Comparison of ENCODE assay signal across 9 cellular contexts in the genomic region with DNA sequence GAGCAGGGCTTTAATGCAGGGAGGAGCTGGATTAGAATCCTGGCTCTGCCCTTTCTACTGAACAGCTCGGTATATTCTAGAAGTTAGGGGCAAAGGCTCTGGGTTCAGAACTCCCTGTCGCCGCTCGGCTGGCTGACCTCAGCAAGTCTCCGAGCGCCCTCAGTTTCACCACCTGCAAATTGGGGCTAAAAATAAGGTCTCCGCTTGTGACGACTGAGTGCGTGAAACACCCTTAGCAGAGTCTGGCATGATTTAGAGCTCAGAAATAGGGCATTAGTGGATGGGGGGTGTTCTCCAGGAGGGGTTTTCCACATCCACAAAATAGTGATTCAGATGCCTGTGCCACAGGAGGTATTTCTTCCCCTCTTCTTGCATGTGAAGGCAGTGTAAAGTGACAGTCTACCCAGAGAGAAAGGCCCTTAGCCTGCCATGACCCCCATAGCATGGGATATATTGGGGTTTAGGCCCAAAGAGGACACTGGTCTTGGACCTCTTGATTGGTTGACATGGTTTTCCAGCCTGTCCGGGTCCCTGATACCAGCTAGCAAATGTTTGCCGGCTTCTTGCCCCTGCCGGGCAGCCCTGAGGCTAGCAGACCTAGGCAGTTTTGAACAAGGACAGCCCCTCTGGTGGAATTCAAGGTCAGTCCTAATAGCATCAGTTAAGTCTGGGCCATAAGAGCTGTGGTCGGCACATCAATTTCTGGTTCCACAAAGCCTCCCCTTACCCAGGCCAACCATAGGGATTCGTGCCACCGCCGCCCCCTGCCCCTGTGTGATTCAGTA. TPM values are rescaled to one million over a fixed set of nuclear protein-coding genes. Genes with fewer than 3 reads are reported as not detected.
DNase-seq lines count a peak whose midpoint lies in the region; ATAC-seq, FAIRE-seq and TF ChIP-seq lines count a peak whose summit lies in the region.
"Had no signal": no experiment of that assay in that cellular context is flagged by ENCODE, and none has a peak within 500 bp of the region (broad histone marks: within the 10 kb centered on the region; RNA-seq: fewer than 3 reads in every experiment).

No MANE protein-coding gene starts in this region.

- H3K4me1 ChIP-seq in SJSA1 (replicated peaks) (peaks cover 34% of the 10 kb centered on the region), sigmoid colon (peaks cover 0 to 59% (median 53%) of the 10 kb centered on the region in 4 donors)

- TF ChIP-seq POLR2A in GM12891 (IDR thresholded peaks at IDR 0.05; ENCODE audit: low read depth, low read length) (no peak), sigmoid colon (IDR thresholded peaks at IDR 0.05) (no peak)

- H3K36me3 ChIP-seq in SJSA1 (peaks cover 22% of the 10 kb centered on the region), sigmoid colon (no peaks in the 10 kb centered on the region)

- no peak for TF ChIP-seq EP300 in sigmoid colon (IDR thresholded peaks at IDR 0.05)

- H3K27me3 ChIP-seq in SJSA1 (replicated peaks) (no peaks in the 10 kb centered on the region), sigmoid colon (no peaks in the 10 kb centered on the region)

- H3K4me3 ChIP-seq in SJSA1 (peak overlapping the region; percentile 89), fibroblast of villous mesenchyme (ENCODE audit: low read depth, low read length) (peak overlapping the region; percentile 91), sigmoid colon (peak overlapping the region; percentile 87 to 96 (median 94))

- intact Hi-C loops in sigmoid colon (cut with DNase I) = loop anchor here (2.0 kb wide), 1 partner anchor 59 kb away; no protein-coding TSS in a partner anchor

- H3K9me3 ChIP-seq in SJSA1 (replicated peaks) (no peaks in the 10 kb centered on the region), sigmoid colon (no peaks in the 10 kb centered on the region)

- no peak for TF ChIP-seq CTCF in fibroblast of villous mesenchyme (IDR thresholded peaks at IDR 0.05; ENCODE audit: insufficient read depth, low read depth, low read length)
- no peak for TF ChIP-seq CTCF in sigmoid colon (IDR thresholded peaks at IDR 0.05)

- H3K27ac ChIP-seq in SJSA1 (no peak overlapping the region), sigmoid colon (peak overlapping the region; percentile 86 to 96 (median 92))

- ATAC-seq in GM21360 (IDR thresholded peaks at IDR 0.05; ENCODE audit: unreplicated experiment) = no peak

- WGBS in sigmoid colon, 2 donors = 62 to 73% methylated on average over 16 of the region's 16 CpGs

- FAIRE-seq in GM12891 (lab: Jason Lieb, UNC) = peak; percentile 20
- FAIRE-seq: islet of Langerhans had no signal

- DNase-seq in GM12891 (ENCODE audit: insufficient read length, low spot score) (no peak), SJSA1 (ENCODE audit: low read depth in 1 of 2, low spot score in 2 of 2) (no peak), fibroblast of villous mesenchyme (ENCODE audit: low read depth) (no peak), sigmoid colon (no peak), HK-2 (ENCODE audit: unreplicated experiment) (no peak), NCI-H1436 treated with DMSO at 0.1 percent for 48 hours (lab: John Stamatoyannopoulos, UW) (no peak), NCI-H1092 treated with DMSO at 0.1 percent for 48 hours (lab: John Stamatoyannopoulos, UW) (no peak)

TF ChIP-seq in GM12891, 5 proteins besides CTCF, POLR2A, EP300 and RAD21:
- no peak for TF ChIP-seq TAF1 (IDR thresholded peaks at IDR 0.05; ENCODE audit: low read depth, low read length)
- no peak for TF ChIP-seq PAX5 (IDR thresholded peaks at IDR 0.05; ENCODE audit: insufficient read depth, low read length, severe bottlenecking)
- no peak for TF ChIP-seq POLR2AphosphoS5 (IDR thresholded peaks at IDR 0.05; ENCODE audit: low read depth, low read length)
- no peak for TF ChIP-seq POU2F2 (IDR thresholded peaks at IDR 0.05; ENCODE audit: low read depth, low read length)
- TF ChIP-seq SPI1 (IDR thresholded peaks at IDR 0.05; ENCODE audit: low read depth, low read length) = no peak

RNA-seq across cellular contexts. Expression of gene ERGIC1, which starts 1.4 kb away (rescaled TPM):
- polyA plus RNA-seq in GM12891 (2012; ENCODE audit: low read depth, missing spikeins) = 57.4 TPM
- 115 and 202 TPM in 2 replicates for total RNA-seq in SJSA1 (2014; rRNA removed; shearing (Covaris generic))
- total RNA-seq in fibroblast of villous mesenchyme (89.5 and 139 TPM in 2 replicates), sigmoid colon (100 to 1,000 TPM in 1 of 4 donors, 10 to 100 TPM in 3; 80.6 to 117 (median 95.7) TPM)
- 100 to 1,000 TPM; 125 to 160 (median 132) TPM for polyA plus RNA-seq in sigmoid colon
